ENCODE assay signal across 8 cellular contexts in genomic region chrX:14039344-14039743, GRCh38.
DNase-seq lines count a peak whose midpoint lies in the region; ATAC-seq and TF ChIP-seq lines count a peak whose summit lies in the region.

No MANE protein-coding gene starts in this region.

- peak; percentile 75 for TF ChIP-seq CTCF in fibroblast of mammary gland (conservative IDR thresholded peaks at IDR 0.05; ENCODE audit: control insufficient read depth, insufficient read depth, low read depth, low read length)

- no peak overlapping the region for H3K4me3 ChIP-seq in fibroblast of mammary gland (ENCODE audit: control insufficient read depth, low read depth, low read length)

- peak; percentile 78 for ATAC-seq in HG03108 (IDR thresholded peaks at IDR 0.05; ENCODE audit: unreplicated experiment)

- DNase-seq in activated CD8-positive, alpha-beta memory T cell treated with anti-CD3 and anti-CD28 coated beads for 1 hour (ENCODE audit: extremely low read depth in 1 of 2, low read depth in 1 of 2) = peak; percentile 30 to 40
- no peak for DNase-seq in activated CD8-positive, alpha-beta memory T cell treated with anti-CD3 and anti-CD28 coated beads, Interleukin-2, amount 50 U/mL, for 48 hours
- DNase-seq in NOMO-1 treated with dmso at 0.1 percent for 144 hours (lab: John Stamatoyannopoulos, UW; ENCODE audit: unreplicated experiment) (peak; percentile 14), activated T-cell treated with anti-CD3 and anti-CD28 coated beads for 24 hours (ENCODE audit: low read depth) (peak; percentile 41), fibroblast of mammary gland (ENCODE audit: low read depth) (peak; percentile 60), pons (ENCODE audit: low spot score) (peak; percentile 52), GF-D8 (lab: John Stamatoyannopoulos, UW) (no peak)

Comparison
In these comparisons a context has a peak if more than half of its experiments do, and no peak if none do; other contexts are left out.
1. DNase-seq: peak in activated CD8-positive, alpha-beta memory T cell treated with anti-CD3 and anti-CD28 coated beads for 1 hour (2 of 2), NOMO-1 treated with dmso at 0.1 percent for 144 hours (single experiment), activated T-cell treated with anti-CD3 and anti-CD28 coated beads for 24 hours (single experiment), fibroblast of mammary gland (single experiment) and pons (single experiment); none in activated CD8-positive, alpha-beta memory T cell treated with anti-CD3 and anti-CD28 coated beads, Interleukin-2, amount 50 U/mL, for 48 hours (single experiment) and GF-D8 (single experiment).